Comparison of ENCODE assay signal across 8 cellular contexts in genomic region chr15:99565281-99566156, GRCh38. TPM values are rescaled to one million over a fixed set of nuclear protein-coding genes. Genes with fewer than 3 reads are reported as not detected.
DNase-seq lines count a peak whose midpoint lies in the region; ATAC-seq, FAIRE-seq and TF ChIP-seq lines count a peak whose summit lies in the region.

TSS of gene MEF2A (plus strand) at chr15:99565984. CDS start at chr15:99633120, 67,136 bp downstream.

- H3K36me3 Mint-ChIP-seq in CD8-positive, alpha-beta memory T cell: peaks cover 0 to 10% (median 0%) of the 10 kb centered on the region in 3 donors
- H3K36me3 Mint-ChIP-seq in memory B cell: peaks cover 3% of the 10 kb centered on the region

- DNase-seq in CD8-positive, alpha-beta memory T cell: peak; percentile 83 to 95 (median 90)
- DNase-seq in HS-5 (ENCODE audit: low read depth): peak; percentile 75
- DNase-seq in NOMO-1 treated with dmso at 0.1 percent for 144 hours (lab: John Stamatoyannopoulos, UW; ENCODE audit: unreplicated experiment): peak; percentile 76
- DNase-seq in activated CD8-positive, alpha-beta memory T cell treated with anti-CD3 and anti-CD28 coated beads for 48 hours (ENCODE audit: low read depth in 2 of 3, low spot score in 2 of 3): peak; percentile 72 to 86 (median 81)
- DNase-seq in H1 (ENCODE audit: low read depth in 1 of 2, low spot score in 2 of 2): peak; percentile 54 to 93
- DNase-seq in memory B cell (ENCODE audit: low spot score in 2 of 2): peak; percentile 91 to 93
- peak; percentile 86 for DNase-seq in stimulated activated CD8-positive, alpha-beta memory T cell treated with anti-CD3 and anti-CD28 coated beads, Interleukin-12 subunit alpha, Interleukin-12 subunit beta, amount 100 ng/mL, for 1 hour (ENCODE audit: low read depth)

- peak; percentile 49 for ATAC-seq in GM19468 (IDR thresholded peaks at IDR 0.05; ENCODE audit: extremely low read depth, unreplicated experiment)
- peak; percentile 64 for ATAC-seq in memory B cell (ENCODE audit: low read depth)

- POLR2A ChIA-PET in CD8-positive, alpha-beta memory T cell (lab: Charles Lee): no interaction called here
- POLR2A ChIA-PET in H1 (lab: Charles Lee; ENCODE audit: partially characterized antibody): interaction anchor here (0.6 to 1.6 kb wide), 13 partner anchors 8 to 314 kb away, joined by 3 to 5 read pairs (median 3); partner anchors contain the start of gene LRRC28

- H3K27me3 Mint-ChIP-seq in CD8-positive, alpha-beta memory T cell: peaks cover 0 to 3% of the 10 kb centered on the region in 2 donors
- H3K27me3 Mint-ChIP-seq in memory B cell: no peaks in the 10 kb centered on the region

- no peak within 1 kb of the TSS for H3K4ac ChIP-seq in H1 (replicated peaks; ENCODE audit: insufficient read length, low read depth, low read length)

- no peaks in the 10 kb centered on the region for H3K36me3 ChIP-seq in CD8-positive, alpha-beta memory T cell (ENCODE audit: insufficient read depth, low read length)
- H3K36me3 ChIP-seq in H1 (ENCODE audit: control insufficient read depth in 2 of 4, insufficient read depth in 4 of 4, low read length in 3 of 4): peaks cover 0 to 2% (median 0%) of the 10 kb centered on the region in 4 experiments; a peak in 1 of 8 replicates

- H3K4me1 ChIP-seq in CD8-positive, alpha-beta memory T cell (ENCODE audit: insufficient read depth, low read length): peaks cover 30% of the 10 kb centered on the region
- H3K4me1 ChIP-seq in H1 (replicated peaks in 1 of 4; ENCODE audit: control insufficient read depth in 3 of 4, insufficient read depth in 4 of 4, low read length in 3 of 4): peaks cover 2 to 25% (median 16%) of the 10 kb centered on the region in 4 experiments; a peak in 6 of 7 replicates

- no peaks in the 10 kb centered on the region for H3K9me3 ChIP-seq in CD8-positive, alpha-beta memory T cell (ENCODE audit: low read length)
- no peaks in the 10 kb centered on the region for H3K9me3 ChIP-seq in H1 (ENCODE audit: insufficient read depth in 2 of 2, low read depth in 1 of 2, low read length in 1 of 2)

- H3K23ac ChIP-seq in H1 (ENCODE audit: insufficient read length): no peak within 1 kb of the TSS

- H3K18ac ChIP-seq in H1 (ENCODE audit: extremely low read depth, low read length): peak within 1 kb of the TSS; percentile 99

- peak within 1 kb of the TSS; percentile 89 for H3K27ac ChIP-seq in CD8-positive, alpha-beta memory T cell (ENCODE audit: low read depth, low read length)
- peak within 1 kb of the TSS; percentile 78 for H3K27ac ChIP-seq in H1 (ENCODE audit: low read depth, low read length)

- no peak for TF ChIP-seq CTCF in H1 (IDR thresholded peaks at IDR 0.05; ENCODE audit: control extremely low read depth in 1 of 3, insufficient read depth in 1 of 3, low read depth in 1 of 3, low read length in 3 of 3)

- no peaks in the 10 kb centered on the region for H3K27me3 ChIP-seq in CD8-positive, alpha-beta memory T cell (ENCODE audit: insufficient read depth, low read length, poor library complexity, severe bottlenecking)
- H3K27me3 ChIP-seq in H1 (replicated peaks in 1 of 4; ENCODE audit: control insufficient read depth in 3 of 4, extremely low read depth in 1 of 4, insufficient read depth in 3 of 4, low read length in 3 of 4): no peaks in the 10 kb centered on the region

- H3K23me2 ChIP-seq in H1 (ENCODE audit: low read depth, low read length): peaks cover 10% of the 10 kb centered on the region; the same call in 1 of the 2 replicates

- H2BK5ac ChIP-seq in H1 (ENCODE audit: low read depth, low read length): peak within 1 kb of the TSS; percentile 94

- CTCF ChIA-PET in CD8-positive, alpha-beta memory T cell (lab: Charles Lee): interaction anchor here (2.4 to 2.5 kb wide), 2 partner anchors 139 kb away, joined by 8 to 11 read pairs; no protein-coding TSS in a partner anchor
- CTCF ChIA-PET in H1 (lab: Charles Lee; ENCODE audit: partially characterized antibody): interaction anchor here (0.9 to 1.6 kb wide), 3 partner anchors 143 to 222 kb away, joined by 3 to 5 read pairs (median 4); no protein-coding TSS in a partner anchor

- TF ChIP-seq POLR2A in H1 (IDR thresholded peaks at IDR 0.05; ENCODE audit: control extremely low read depth in 1 of 2, low read depth in 2 of 2, low read length in 2 of 2): peak; percentile 62 to 77

- no peak within 1 kb of the TSS for H3K14ac ChIP-seq in H1 (ENCODE audit: insufficient read length)

- TF ChIP-seq EP300 in H1 (IDR thresholded peaks at IDR 0.05; ENCODE audit: borderline replicate concordance in 1 of 2, low read depth in 2 of 2, low read length in 2 of 2): peak in 1 of 2 experiments; percentile 65; a peak in 1 of 3 replicates

- no peaks in the 10 kb centered on the region for H3K9me3 Mint-ChIP-seq in CD8-positive, alpha-beta memory T cell
- H3K9me3 Mint-ChIP-seq in memory B cell: no peaks in the 10 kb centered on the region

- peak within 1 kb of the TSS; percentile 100 for H3K4me3 ChIP-seq in CD8-positive, alpha-beta memory T cell (ENCODE audit: low read length)
- H3K4me3 ChIP-seq in H1 (ENCODE audit: extremely low read depth in 1 of 4, insufficient read depth in 2 of 4, low read depth in 3 of 4, low read length in 4 of 4): peak within 1 kb of the TSS; percentile 76 to 95 (median 90)

- peak within 1 kb of the TSS; percentile 78 for H3K56ac ChIP-seq in H1 (replicated peaks; ENCODE audit: insufficient read length, low read depth, low read length)

- H3K79me2 ChIP-seq in H1 (ENCODE audit: control insufficient read depth in 1 of 2, insufficient read depth in 2 of 2, low read length in 2 of 2): peaks cover 6 to 41% of the 10 kb centered on the region in 2 experiments; a peak in 3 of 4 replicates

- peak within 1 kb of the TSS; percentile 91 to 92 for H3K4me2 ChIP-seq in H1 (ENCODE audit: insufficient read depth in 1 of 2, low read depth in 2 of 2, low read length in 2 of 2)

- TF ChIP-seq RAD21 in H1 (IDR thresholded peaks at IDR 0.05 in 1 of 2, conservative IDR thresholded peaks at IDR 0.05 in 1 of 2; ENCODE audit: low read depth in 2 of 2, low read length in 2 of 2): peak in 1 of 2 experiments; percentile 11; a peak in 1 of 4 replicates

- peaks cover 0 to 6% of the 10 kb centered on the region in 2 experiments for H4K20me1 ChIP-seq in H1 (replicated peaks in 1 of 2; ENCODE audit: control insufficient read depth in 1 of 2, insufficient read depth in 2 of 2, low read length in 2 of 2)

- H4K5ac ChIP-seq in H1 (ENCODE audit: insufficient read length, low read depth, low read length): peak within 1 kb of the TSS; percentile 99

- no peaks in the 10 kb centered on the region for H3K79me1 ChIP-seq in H1 (ENCODE audit: low read depth, low read length)

- peak within 1 kb of the TSS; percentile 78; the same call in 1 of the 2 replicates for H2BK20ac ChIP-seq in H1 (ENCODE audit: low read length)

- H2BK120ac ChIP-seq in H1 (replicated peaks; ENCODE audit: low read depth, low read length): peak within 1 kb of the TSS; percentile 96

- peak within 1 kb of the TSS; percentile 94; the same call in 1 of the 2 replicates for H2AFZ ChIP-seq in H1 (ENCODE audit: low read length)

- H2AK5ac ChIP-seq in H1 (ENCODE audit: low read depth, low read length): no peak within 1 kb of the TSS

- no peak within 1 kb of the TSS for H2BK15ac ChIP-seq in H1 (ENCODE audit: low read length)

- peak within 1 kb of the TSS; percentile 69 to 96 (median 81) for H3K9ac ChIP-seq in H1 (replicated peaks in 1 of 4; ENCODE audit: extremely low read depth in 1 of 4, low read depth in 3 of 4, low read length in 3 of 4)

- 1% methylated on average over 32 of the region's 104 CpGs; no CpG with 5 or more reads in 1 of the 2 experiments for WGBS in H1 (ENCODE audit: extremely low coverage in 1 of 2, insufficient coverage in 1 of 2, insufficient read length in 1 of 2, insufficient replicate concordance in 2 of 2, low coverage in 1 of 2, low lambda C conversion rate in 2 of 2, missing lambda C conversion rate in 1 of 2), 2 experiments

- H3K4me1 Mint-ChIP-seq in CD8-positive, alpha-beta memory T cell: peaks cover 24 to 37% (median 34%) of the 10 kb centered on the region in 3 donors
- peaks cover 40% of the 10 kb centered on the region for H3K4me1 Mint-ChIP-seq in memory B cell

- H3K4me3 Mint-ChIP-seq in CD8-positive, alpha-beta memory T cell: peak within 1 kb of the TSS; percentile 93 to 98 (median 97)
- H3K4me3 Mint-ChIP-seq in memory B cell: peak within 1 kb of the TSS; percentile 99

- FAIRE-seq in H1 (lab: Jason Lieb, UNC): no peak

- 0 out of 2 replicates have a peak within 1 kb of the TSS, but pooled peaks have one; percentile 11 for H2BK12ac ChIP-seq in H1 (ENCODE audit: low read depth, low read length)

- H4K8ac ChIP-seq in H1 (ENCODE audit: extremely low read depth, insufficient read depth, low read length): peak within 1 kb of the TSS; percentile 95; the same call in 1 of the 2 replicates

- H4K91ac ChIP-seq in H1 (replicated peaks; ENCODE audit: insufficient read length, low read length): peak within 1 kb of the TSS; percentile 87

- peak within 1 kb of the TSS; percentile 92 to 100 (median 96) for H3K27ac Mint-ChIP-seq in CD8-positive, alpha-beta memory T cell
- H3K27ac Mint-ChIP-seq in memory B cell: peak within 1 kb of the TSS; percentile 99

TF ChIP-seq in H1, 55 proteins besides CTCF, POLR2A, EP300 and RAD21 (continues in another document):
- no peak for TF ChIP-seq TCF12 (IDR thresholded peaks at IDR 0.05; ENCODE audit: low read depth, low read length)
- TF ChIP-seq POLR2AphosphoS5 (IDR thresholded peaks at IDR 0.05; ENCODE audit: low read depth, low read length): peak; percentile 67
- peak; percentile 20; the same call in 1 of the 2 replicates for TF ChIP-seq YY1 (IDR thresholded peaks at IDR 0.05; ENCODE audit: low read depth, low read length)
- TF ChIP-seq CREB1 (IDR thresholded peaks at IDR 0.05): peak; percentile 76
- TF ChIP-seq BRCA1 (IDR thresholded peaks at IDR 0.05; ENCODE audit: low read depth, low read length): no peak
- TF ChIP-seq PHF8 (conservative IDR thresholded peaks at IDR 0.05; ENCODE audit: low read depth, low read length): peak; percentile 84
- no peak for TF ChIP-seq BACH1 (IDR thresholded peaks at IDR 0.05; ENCODE audit: low read length)
- TF ChIP-seq TAF1 (IDR thresholded peaks at IDR 0.05; ENCODE audit: low read depth, low read length): peak; percentile 94
- TF ChIP-seq NANOG (IDR thresholded peaks at IDR 0.05; ENCODE audit: insufficient read depth, low read depth, low read length, poor library complexity, severe bottlenecking): no peak
- no peak for TF ChIP-seq RXRA (IDR thresholded peaks at IDR 0.05; ENCODE audit: insufficient read depth, low read depth, low read length)

RNA-seq across cellular contexts. Expression of gene MEF2A, which starts in this region (rescaled TPM):
- total RNA-seq in CD8-positive, alpha-beta memory T cell: 10 to 100 TPM; 21.1 to 22.4 TPM
- polyA plus RNA-seq in CD8-positive, alpha-beta memory T cell: 15.3 TPM
- 22.5 TPM in 2 replicates for total RNA-seq in H1 (2021; fragmentation: NEBNext Ultra II Directional; extraction: Animal tissue kit (Norgen Biotek cat#: 25700))
- polyA plus RNA-seq in H1 (2011; rRNA removed): 14.3 and 15.6 TPM in 2 replicates
- polyA plus RNA-seq in H1 (2011; cell fraction: cytosol; rRNA removed): 12.6 TPM
- 26.9 TPM for polyA plus RNA-seq in H1 (2011; cell fraction: nucleus; rRNA removed)
- 8.7 to 13.9 TPM (median 10.7 TPM) in 4 replicates for polyA plus RNA-seq in H1 (2012, experiment 1 of 2)
- polyA plus RNA-seq in H1 (2012, experiment 2 of 2): 1.2 TPM
- polyA plus RNA-seq in H1 (2013, experiment 1 of 2): 10.5 TPM
- 10.3 TPM for polyA plus RNA-seq in H1 (2013, experiment 2 of 2)
- 29.3 and 33.4 TPM in 2 replicates for polyA minus RNA-seq in H1 (2011; rRNA and poly(A)+ RNA removed)
- polyA minus RNA-seq in H1 (2011; cell fraction: cytosol; rRNA and poly(A)+ RNA removed): 15.7 TPM
- polyA minus RNA-seq in H1 (2011; cell fraction: nucleus; rRNA and poly(A)+ RNA removed): 41.5 TPM

Comparison
In these comparisons a context has a peak if more than half of its experiments do, and no peak if none do; other contexts are left out.
1. Peak in every context shown above with its lines: DNase-seq, ATAC-seq, H3K4me3 ChIP-seq and H3K27ac ChIP-seq.